ENCODE assay signal across 8 cellular contexts in the genomic region with DNA sequence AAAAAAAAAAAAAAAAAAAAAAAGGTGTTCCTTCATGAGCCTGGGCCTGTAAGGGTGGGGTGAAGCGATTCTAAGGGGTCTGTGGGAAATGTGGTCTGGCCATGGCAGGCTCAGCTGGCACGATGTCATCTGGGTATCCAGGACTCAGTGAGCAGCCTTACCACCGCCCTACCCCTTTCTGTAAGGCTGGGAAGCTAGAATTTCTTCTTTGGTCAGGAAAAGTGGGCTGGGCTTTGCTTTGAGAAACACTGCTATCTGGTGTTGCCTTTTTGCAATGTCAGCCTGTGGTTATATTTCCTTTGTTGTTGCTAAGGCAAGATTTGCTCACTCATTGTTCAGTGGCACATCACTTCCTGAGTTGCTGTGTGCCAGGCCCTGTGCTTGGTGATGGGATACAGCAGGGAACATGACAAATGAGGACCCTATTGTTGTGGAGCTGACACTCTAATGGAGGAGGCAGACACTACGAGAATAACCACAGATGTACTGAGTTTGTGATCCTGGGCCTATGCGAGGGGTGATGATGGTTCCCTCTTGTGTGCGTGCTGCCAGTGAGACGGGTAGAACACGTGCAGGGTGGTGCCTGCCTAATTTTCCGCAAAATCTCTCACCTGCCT. TPM values are rescaled to one million over a fixed set of nuclear protein-coding genes. Genes with fewer than 3 reads are reported as not detected.
DNase-seq lines count a peak whose midpoint lies in the region; ATAC-seq, FAIRE-seq and TF ChIP-seq lines count a peak whose summit lies in the region.

No MANE protein-coding gene starts in this region.

- no peak overlapping the region for H3K27ac ChIP-seq in CD4-positive, CD25-positive, alpha-beta regulatory T cell (ENCODE audit: insufficient read depth, low read length, poor library complexity, severe bottlenecking)

- peak; percentile 79 to 82 for ATAC-seq in CD4-positive, CD25-positive, alpha-beta regulatory T cell (ENCODE audit: low read depth in 2 of 2)
- ATAC-seq in HG02870 (IDR thresholded peaks at IDR 0.05; ENCODE audit: unreplicated experiment): no peak

- no peaks in the 10 kb centered on the region for H3K36me3 ChIP-seq in CD4-positive, CD25-positive, alpha-beta regulatory T cell (ENCODE audit: control insufficient read depth, insufficient read depth, low read length)

- H3K4me1 Mint-ChIP-seq in CD4-positive, CD25-positive, alpha-beta regulatory T cell: peaks cover 4 to 31% (median 22%) of the 10 kb centered on the region in 4 donors

- peak in 2 of 3 donors; percentile 55 to 85 for DNase-seq in CD4-positive, CD25-positive, alpha-beta regulatory T cell
- DNase-seq in GM20000 (ENCODE audit: low spot score): peak; percentile 50
- peak; percentile 88 for DNase-seq in OCI-M1 (lab: John Stamatoyannopoulos, UW)
- DNase-seq in astrocyte of the hippocampus (ENCODE audit: low read depth, low spot score): peak; percentile 83
- DNase-seq in left kidney (ENCODE audit: low read depth, low spot score): peak; percentile 69
- no peak for DNase-seq in D721Med (ENCODE audit: insufficient read length, low spot score)
- no peak for DNase-seq in NCI-H1048 (lab: John Stamatoyannopoulos, UW)

- no peak overlapping the region for H3K4me3 ChIP-seq in CD4-positive, CD25-positive, alpha-beta regulatory T cell (ENCODE audit: low read depth, low read length)

- peaks cover 3% of the 10 kb centered on the region for H3K36me3 Mint-ChIP-seq in CD4-positive, CD25-positive, alpha-beta regulatory T cell

- H3K9me3 ChIP-seq in CD4-positive, CD25-positive, alpha-beta regulatory T cell (ENCODE audit: control insufficient read depth in 2 of 2, low read length in 2 of 2): no peaks in the 10 kb centered on the region

- peak overlapping the region in 1 of 4 donors; percentile 31 for H3K4me3 Mint-ChIP-seq in CD4-positive, CD25-positive, alpha-beta regulatory T cell

- peak overlapping the region in 2 of 3 donors; percentile 15 to 20 for H3K27ac Mint-ChIP-seq in CD4-positive, CD25-positive, alpha-beta regulatory T cell

- no peak for FAIRE-seq in D721Med (lab: Jason Lieb, UNC)

- peaks cover 16% of the 10 kb centered on the region for H3K4me1 ChIP-seq in CD4-positive, CD25-positive, alpha-beta regulatory T cell (ENCODE audit: control insufficient read depth, insufficient read depth, low read length, poor library complexity, severe bottlenecking)

- peaks cover 57% of the 10 kb centered on the region for H3K27me3 Mint-ChIP-seq in CD4-positive, CD25-positive, alpha-beta regulatory T cell

- TF ChIP-seq CTCF in GM20000 (IDR thresholded peaks at IDR 0.05; ENCODE audit: extremely low read depth, missing control alignments): peak; percentile 4
- TF ChIP-seq CTCF in D721Med (IDR thresholded peaks at IDR 0.05; ENCODE audit: insufficient read depth, missing control alignments): no peak

- H3K27me3 ChIP-seq in CD4-positive, CD25-positive, alpha-beta regulatory T cell (ENCODE audit: control insufficient read depth, insufficient read depth, low read length): peaks cover 11% of the 10 kb centered on the region

- H3K9me3 Mint-ChIP-seq in CD4-positive, CD25-positive, alpha-beta regulatory T cell: peaks cover 0 to 2% (median 0%) of the 10 kb centered on the region in 7 donors

RNA-seq across cellular contexts. Expression of a gene that starts 45.9 kb away (rescaled TPM):
- 64.6 TPM for total RNA-seq in CD4-positive, CD25-positive, alpha-beta regulatory T cell
- 10 to 100 TPM; 35.4 to 55.1 (median 50.2) TPM for polyA plus RNA-seq in CD4-positive, CD25-positive, alpha-beta regulatory T cell

Comparison
In these comparisons a context has a peak if more than half of its experiments do, and no peak if none do; other contexts are left out.
1. DNase-seq: peak in CD4-positive, CD25-positive, alpha-beta regulatory T cell (2 of 3), GM20000 (single experiment), OCI-M1 (single experiment), astrocyte of the hippocampus (single experiment) and left kidney (single experiment); none in D721Med (single experiment) and NCI-H1048 (single experiment).